In genomic region chr2:113977660-113978523, GRCh38 we compare ENCODE assay signal across 8 cellular contexts.
DNase-seq lines count a peak whose midpoint lies in the region; ATAC-seq and TF ChIP-seq lines count a peak whose summit lies in the region.

No MANE protein-coding gene starts in this region.

- intact Hi-C loops in CD4-positive, alpha-beta memory T cell (cut with micrococcal nuclease), result no loop called here

- no peaks in the 10 kb centered on the region for H3K27me3 Mint-ChIP-seq in mesothelial cell of epicardium (ENCODE audit: low read depth)
- no peaks in the 10 kb centered on the region for H3K27me3 Mint-ChIP-seq in CD4-positive, alpha-beta memory T cell

- no peak for ATAC-seq in GM18517 (IDR thresholded peaks at IDR 0.05; ENCODE audit: unreplicated experiment)

- CTCF ChIA-PET in CD4-positive, alpha-beta memory T cell (lab: Charles Lee; ENCODE audit: partially characterized antibody), result interaction anchor here (1.2 to 1.8 kb wide), 3 partner anchors 11 to 65 kb away, joined by 3 to 5 read pairs (median 4); no protein-coding TSS in a partner anchor

- no peaks in the 10 kb centered on the region for H3K4me1 ChIP-seq in CD4-positive, alpha-beta memory T cell (ENCODE audit: insufficient read depth, low read length)

- TF ChIP-seq CTCF in mesothelial cell of epicardium (IDR thresholded peaks at IDR 0.05; ENCODE audit: unreplicated experiment), result peak; percentile 22

- H3K36me3 Mint-ChIP-seq in mesothelial cell of epicardium, result peaks cover 5% of the 10 kb centered on the region
- H3K36me3 Mint-ChIP-seq in CD4-positive, alpha-beta memory T cell, result peaks cover 27% of the 10 kb centered on the region in 2 donors

- no peaks in the 10 kb centered on the region for H3K9me3 ChIP-seq in CD4-positive, alpha-beta memory T cell (ENCODE audit: control insufficient read depth in 1 of 2, low read length in 2 of 2)

- POLR2A ChIA-PET in CD4-positive, alpha-beta memory T cell (lab: Charles Lee; ENCODE audit: partially characterized antibody), result interaction anchor here (0.9 kb wide), 1 partner anchor 43 kb away, joined by 3 read pairs; no protein-coding TSS in a partner anchor

- H3K4me3 Mint-ChIP-seq in mesothelial cell of epicardium, result no peak overlapping the region
- no peak overlapping the region for H3K4me3 Mint-ChIP-seq in CD4-positive, alpha-beta memory T cell

- no peak overlapping the region for H3K4me3 ChIP-seq in CD4-positive, alpha-beta memory T cell (ENCODE audit: low read length in 2 of 2)

- H3K27ac ChIP-seq in CD4-positive, alpha-beta memory T cell (ENCODE audit: low read depth, low read length), result no peak overlapping the region

- no peaks in the 10 kb centered on the region for H3K9me3 Mint-ChIP-seq in mesothelial cell of epicardium
- H3K9me3 Mint-ChIP-seq in CD4-positive, alpha-beta memory T cell, result peaks cover 0 to 10% (median 0%) of the 10 kb centered on the region in 8 donors

- peak; percentile 34 for DNase-seq in Daoy (ENCODE audit: low read depth)
- DNase-seq in NCI-H1694 treated with DMSO at 0.1 percent for 48 hours (lab: John Stamatoyannopoulos, UW), result peak; percentile 93
- DNase-seq in T47D (ENCODE audit: low read depth in 1 of 2, low spot score in 1 of 2), result peak; percentile 12 to 26
- DNase-seq in mesothelial cell of epicardium (ENCODE audit: low spot score in 2 of 2, unreplicated experiment in 2 of 2), result no peak
- no peak for DNase-seq in CD4-positive, alpha-beta memory T cell
- DNase-seq in SKM-1 (lab: John Stamatoyannopoulos, UW; ENCODE audit: unreplicated experiment), result no peak
- no peak for DNase-seq in hippocampal formation (lab: John Stamatoyannopoulos, UW)

- in situ Hi-C loops in T47D (cut with HindIII; ENCODE audit: low pct_unique_long_range_greater_than_20kb, low sequenced_read_pairs), result no loop called here

- H3K27ac Mint-ChIP-seq in mesothelial cell of epicardium, result no peak overlapping the region
- H3K27ac Mint-ChIP-seq in CD4-positive, alpha-beta memory T cell, result peak overlapping the region in 3 of 7 donors; percentile 41 to 73 (median 42)

- no peaks in the 10 kb centered on the region for H3K27me3 ChIP-seq in CD4-positive, alpha-beta memory T cell (ENCODE audit: insufficient read depth, low read length)

- H3K4me1 Mint-ChIP-seq in mesothelial cell of epicardium, result peaks cover 9% of the 10 kb centered on the region
- peaks cover 0 to 9% (median 4%) of the 10 kb centered on the region in 4 donors for H3K4me1 Mint-ChIP-seq in CD4-positive, alpha-beta memory T cell

- peaks cover 8% of the 10 kb centered on the region for H3K36me3 ChIP-seq in CD4-positive, alpha-beta memory T cell (ENCODE audit: insufficient read depth, low read length)

Comparison
In these comparisons a context has a peak if more than half of its experiments do, and no peak if none do; other contexts are left out.
1. DNase-seq: peak in Daoy (single experiment), NCI-H1694 treated with DMSO at 0.1 percent for 48 hours (single experiment) and T47D (2 of 2); none in mesothelial cell of epicardium (0 of 2), CD4-positive, alpha-beta memory T cell (0 of 5), SKM-1 (single experiment) and hippocampal formation (0 of 2).